1 cellular context compared by ENCODE assay signal in genomic region chr13:90769387-90769786, GRCh38.
TF ChIP-seq lines count a peak whose summit lies in the region.

No MANE protein-coding gene starts in this region.

TF ChIP-seq in K562, 482 proteins besides CTCF, POLR2A, EP300 and RAD21 (continued from another document):
- TF ChIP-seq ZNF398 (CRISPR knock-in tag; IDR thresholded peaks at IDR 0.05) = no peak
